ENCODE assay signal across 13 cellular contexts in genomic region chr14:60815371-60815770, GRCh38.
DNase-seq lines count a peak whose midpoint lies in the region; ATAC-seq lines count a peak whose summit lies in the region.
"Had no signal": no experiment of that assay in that cellular context is flagged by ENCODE, and none has a peak within 500 bp of the region (broad histone marks: within the 10 kb centered on the region; RNA-seq: fewer than 3 reads in every experiment).

No MANE protein-coding gene starts in this region.

- H3K27me3 ChIP-seq in CD8-positive, alpha-beta memory T cell (ENCODE audit: insufficient read depth, low read length, poor library complexity, severe bottlenecking), result no peaks in the 10 kb centered on the region
- H3K27me3 ChIP-seq: SJSA1 had no signal

- no peaks in the 10 kb centered on the region for H3K9me3 Mint-ChIP-seq in activated CD8-positive, alpha-beta memory T cell treated with anti-CD3 and anti-CD28 coated beads, Interleukin-2, amount 10 ng/mL, durations not matched to agents 7 days and 5 days (ENCODE audit: low read depth)
- H3K9me3 Mint-ChIP-seq in CD8-positive, alpha-beta memory T cell, result no peaks in the 10 kb centered on the region
- H3K9me3 Mint-ChIP-seq: activated T-helper 1 cell treated with anti-CD3 and anti-CD28 coated beads, Interleukin-12 subunit alpha, Interleukin-12 subunit beta, Interleukin-2, Interleukin-4 antibody, amounts not matched to agents 30 ng/mL and 10 ng/mL and 1 ng/mL, durations not matched to agents 14 hours and 24 hours and 36 hours had no signal

- no peak overlapping the region for H3K4me3 ChIP-seq in CD8-positive, alpha-beta memory T cell (ENCODE audit: low read length)
- H3K4me3 ChIP-seq: SJSA1 had no signal

- no peaks in the 10 kb centered on the region for H3K27me3 Mint-ChIP-seq in activated CD8-positive, alpha-beta memory T cell treated with anti-CD3 and anti-CD28 coated beads, Interleukin-2, amount 10 ng/mL, durations not matched to agents 7 days and 5 days
- no peaks in the 10 kb centered on the region for H3K27me3 Mint-ChIP-seq in CD8-positive, alpha-beta memory T cell

- ATAC-seq in HG02943 (IDR thresholded peaks at IDR 0.05; ENCODE audit: low read depth, unreplicated experiment), result peak; percentile 97
- ATAC-seq in activated CD8-positive, alpha-beta memory T cell treated with anti-CD3 and anti-CD28 coated beads, Interleukin-2, amount 10 ng/mL, durations not matched to agents 7 days and 5 days, result no peak
- ATAC-seq in stimulated activated naive CD8-positive, alpha-beta T cell treated with anti-CD3 and anti-CD28 coated beads, Interleukin-15, Interleukin-2, amounts not matched to agents 100 U/mL and 50 U/mL, for 24 hours, result no peak

- H3K9me3 ChIP-seq in CD8-positive, alpha-beta memory T cell (ENCODE audit: low read length), result no peaks in the 10 kb centered on the region
- H3K9me3 ChIP-seq: SJSA1 had no signal

- H3K4me3 Mint-ChIP-seq in activated CD8-positive, alpha-beta memory T cell treated with anti-CD3 and anti-CD28 coated beads, Interleukin-2, amount 10 ng/mL, durations not matched to agents 7 days and 5 days, result no peak overlapping the region
- H3K4me3 Mint-ChIP-seq in CD8-positive, alpha-beta memory T cell, result no peak overlapping the region
- H3K4me3 Mint-ChIP-seq: activated T-helper 1 cell treated with anti-CD3 and anti-CD28 coated beads, Interleukin-12 subunit alpha, Interleukin-12 subunit beta, Interleukin-2, Interleukin-4 antibody, amounts not matched to agents 30 ng/mL and 10 ng/mL and 1 ng/mL, durations not matched to agents 14 hours and 24 hours and 36 hours had no signal

- H3K36me3 ChIP-seq in CD8-positive, alpha-beta memory T cell (ENCODE audit: insufficient read depth, low read length), result no peaks in the 10 kb centered on the region

- no peak overlapping the region for H3K27ac ChIP-seq in CD8-positive, alpha-beta memory T cell (ENCODE audit: low read depth, low read length)
- H3K27ac ChIP-seq: C4-2B, SJSA1 had no signal

- CTCF ChIA-PET in activated CD8-positive, alpha-beta memory T cell treated with anti-CD3 and anti-CD28 coated beads, Interleukin-2, amount 10 ng/mL, durations not matched to agents 7 days and 5 days (lab: Charles Lee), result interaction anchor here (0.9 kb wide), 1 partner anchor 18 kb away, joined by 3 read pairs; no protein-coding TSS in a partner anchor
- CTCF ChIA-PET in CD8-positive, alpha-beta memory T cell (lab: Charles Lee), result no interaction called here

- peaks cover 26% of the 10 kb centered on the region for H3K36me3 Mint-ChIP-seq in activated CD8-positive, alpha-beta memory T cell treated with anti-CD3 and anti-CD28 coated beads, Interleukin-2, amount 10 ng/mL, durations not matched to agents 7 days and 5 days
- H3K36me3 Mint-ChIP-seq in CD8-positive, alpha-beta memory T cell, result peaks cover 12 to 39% (median 17%) of the 10 kb centered on the region in 3 donors

- DNase-seq in COLO668 (lab: John Stamatoyannopoulos, UW; ENCODE audit: unreplicated experiment), result peak; percentile 45
- DNase-seq in GM19240 (ENCODE audit: insufficient read length, low spot score), result peak; percentile 3
- DNase-seq in NCI-H146 treated with DMSO at 0.1 percent for 48 hours (lab: John Stamatoyannopoulos, UW; ENCODE audit: unreplicated experiment), result peak; percentile 72
- DNase-seq in NCI-H1092 treated with DMSO at 0.1 percent for 48 hours (lab: John Stamatoyannopoulos, UW), result no peak
- DNase-seq in activated CD8-positive, alpha-beta memory T cell treated with anti-CD3 and anti-CD28 coated beads, Interleukin-2, amount 10 ng/mL, durations not matched to agents 7 days and 5 days, result no peak
- DNase-seq in stimulated activated naive CD8-positive, alpha-beta T cell treated with anti-CD3 and anti-CD28 coated beads, Interleukin-15, Interleukin-2, amounts not matched to agents 100 U/mL and 50 U/mL, for 24 hours, result no peak
- no peak for DNase-seq in CD8-positive, alpha-beta memory T cell
- DNase-seq: mesenchymal stem cell; stimulated activated CD4-positive, alpha-beta T cell treated with anti-CD3 and anti-CD28 coated beads, Interleukin-2, amount 100 ng/mL, for 24 hours had no signal

- POLR2A ChIA-PET in CD8-positive, alpha-beta memory T cell (lab: Charles Lee), result no interaction called here

- no peaks in the 10 kb centered on the region for H3K4me1 ChIP-seq in CD8-positive, alpha-beta memory T cell (ENCODE audit: insufficient read depth, low read length)

- no peak overlapping the region for H3K27ac Mint-ChIP-seq in activated CD8-positive, alpha-beta memory T cell treated with anti-CD3 and anti-CD28 coated beads, Interleukin-2, amount 10 ng/mL, durations not matched to agents 7 days and 5 days
- H3K27ac Mint-ChIP-seq in CD8-positive, alpha-beta memory T cell, result peak overlapping the region in 1 of 8 donors; percentile 27
- H3K27ac Mint-ChIP-seq: activated T-helper 1 cell treated with anti-CD3 and anti-CD28 coated beads, Interleukin-12 subunit alpha, Interleukin-12 subunit beta, Interleukin-2, Interleukin-4 antibody, amounts not matched to agents 30 ng/mL and 10 ng/mL and 1 ng/mL, durations not matched to agents 14 hours and 24 hours and 36 hours had no signal

- peaks cover 3% of the 10 kb centered on the region for H3K4me1 Mint-ChIP-seq in activated CD8-positive, alpha-beta memory T cell treated with anti-CD3 and anti-CD28 coated beads, Interleukin-2, amount 10 ng/mL, durations not matched to agents 7 days and 5 days
- no peaks in the 10 kb centered on the region for H3K4me1 Mint-ChIP-seq in CD8-positive, alpha-beta memory T cell

Comparison
In these comparisons a context has a peak if more than half of its experiments do, and no peak if none do; other contexts are left out.
1. DNase-seq: peak in COLO668 (single experiment), GM19240 (single experiment) and NCI-H146 treated with DMSO at 0.1 percent for 48 hours (single experiment); none in NCI-H1092 treated with DMSO at 0.1 percent for 48 hours (single experiment), activated CD8-positive, alpha-beta memory T cell treated with anti-CD3 and anti-CD28 coated beads, Interleukin-2, amount 10 ng/mL, durations not matched to agents 7 days and 5 days (single experiment), stimulated activated naive CD8-positive, alpha-beta T cell treated with anti-CD3 and anti-CD28 coated beads, Interleukin-15, Interleukin-2, amounts not matched to agents 100 U/mL and 50 U/mL, for 24 hours (single experiment) and CD8-positive, alpha-beta memory T cell (0 of 5).